8 cellular contexts compared by ENCODE assay signal in the genomic region with DNA sequence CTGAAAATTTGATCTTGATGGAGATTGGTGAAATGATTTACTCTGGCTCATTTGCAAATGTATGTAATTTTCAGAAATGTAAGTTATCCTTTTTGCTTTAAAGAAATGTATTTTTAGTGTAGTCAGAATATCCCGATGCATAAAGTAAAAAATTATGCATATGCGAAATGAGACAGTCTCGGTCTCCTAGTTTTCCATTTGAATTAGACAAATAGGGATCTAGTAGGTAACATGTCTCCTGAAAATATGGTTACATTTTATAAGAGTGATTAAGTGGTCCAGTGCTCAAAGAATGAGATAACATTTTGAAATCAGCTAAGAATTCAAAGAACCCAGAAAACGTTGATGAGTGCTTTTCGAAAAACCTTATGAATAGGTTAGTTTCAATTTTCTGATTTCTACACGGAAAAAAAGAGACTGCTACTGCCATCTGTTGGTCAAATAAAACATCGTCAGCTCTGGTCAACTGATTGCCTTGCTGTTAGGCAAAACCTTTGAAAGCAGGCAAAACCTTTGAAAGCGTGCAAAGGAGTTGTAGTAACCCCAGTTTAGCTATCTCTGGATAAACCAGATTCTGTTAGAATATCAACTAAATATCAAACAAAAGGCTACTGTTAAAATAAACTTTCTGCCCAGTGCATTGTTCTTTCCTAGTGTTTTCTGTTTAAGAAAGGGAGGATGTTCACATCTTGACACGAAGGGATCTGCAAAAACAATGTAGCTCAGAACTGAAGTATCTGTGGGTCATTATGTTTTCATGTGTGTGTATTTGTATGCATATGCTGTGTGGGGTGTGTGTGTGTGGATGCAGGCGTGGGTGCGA. TPM values are rescaled to one million over a fixed set of nuclear protein-coding genes. Genes with fewer than 3 reads are reported as not detected.
DNase-seq lines count a peak whose midpoint lies in the region; ATAC-seq and TF ChIP-seq lines count a peak whose summit lies in the region.

No MANE protein-coding gene starts in this region.

- peaks cover 9% of the 10 kb centered on the region; the same call in 1 of the 2 replicates for H3K9me3 ChIP-seq in PC-3 (ENCODE audit: low read length)
- no peaks in the 10 kb centered on the region for H3K9me3 ChIP-seq in subcutaneous abdominal adipose tissue (ENCODE audit: control insufficient read depth in 5 of 5, low read length in 5 of 5)

- BruUV-seq in PC-3 (replicated peaks; lab: Mats Ljungman, UMichigan) (no TSS peak), MCF 10A (replicated peaks; lab: Mats Ljungman, UMichigan) (no TSS peak)

- TF ChIP-seq CTCF in PC-3 (conservative IDR thresholded peaks at IDR 0.05; ENCODE audit: low read depth, low read length) (peak; percentile 86), MCF 10A (IDR thresholded peaks at IDR 0.05; ENCODE audit: unreplicated experiment) (peak; percentile 48)

- intact Hi-C loops in PC-3 (cut with micrococcal nuclease) (loop anchor here (1.0 to 5.0 kb wide), 11 partner anchors 47 to 835 kb away; partner anchors contain the start of genes CHMP2B and VGLL3), MCF 10A (cut with micrococcal nuclease) (loop anchor here (1.0 to 5.0 kb wide), 3 partner anchors 85 to 394 kb away; no protein-coding TSS in a partner anchor)

- ATAC-seq in GM21367 (IDR thresholded peaks at IDR 0.05; ENCODE audit: unreplicated experiment): peak; percentile 90
- ATAC-seq in HG03565 (IDR thresholded peaks at IDR 0.05; ENCODE audit: unreplicated experiment): peak; percentile 91
- ATAC-seq in PC-3: peak; percentile 81
- peak; percentile 95 for ATAC-seq in left lobe of liver

- H3K4me2 ChIP-seq in PC-3 (ENCODE audit: low read length): peak overlapping the region; percentile 84

- H3K27ac ChIP-seq in PC-3 (ENCODE audit: low read length): no peak overlapping the region
- H3K27ac ChIP-seq in subcutaneous abdominal adipose tissue (ENCODE audit: low read depth, low read length): no peak overlapping the region

- peak overlapping the region; percentile 81 for H2AFZ ChIP-seq in PC-3 (ENCODE audit: low read length)

- H3K4me1 Mint-ChIP-seq in MCF 10A (ENCODE audit: insufficient read depth, unreplicated experiment): no peaks in the 10 kb centered on the region

- no peaks in the 10 kb centered on the region for H3K9me2 ChIP-seq in PC-3 (replicated peaks; ENCODE audit: low read length)

- no peaks in the 10 kb centered on the region for H3K27me3 Mint-ChIP-seq in MCF 10A (ENCODE audit: insufficient read depth, unreplicated experiment)

- H3K27ac Mint-ChIP-seq in MCF 10A (ENCODE audit: low read depth, unreplicated experiment): peak overlapping the region; percentile 3

- no peaks in the 10 kb centered on the region for H3K4me1 ChIP-seq in PC-3 (ENCODE audit: insufficient read depth, low read length)
- peaks cover 0 to 5% (median 0%) of the 10 kb centered on the region in 5 donors for H3K4me1 ChIP-seq in subcutaneous abdominal adipose tissue (ENCODE audit: control insufficient read depth in 5 of 5, insufficient read depth in 5 of 5, low read length in 5 of 5)

- no peaks in the 10 kb centered on the region for H3K9me3 Mint-ChIP-seq in MCF 10A (ENCODE audit: unreplicated experiment)

- H3K79me2 ChIP-seq in PC-3 (ENCODE audit: low read length): no peaks in the 10 kb centered on the region

- H3K27me3 ChIP-seq in PC-3 (ENCODE audit: low read length) (no peaks in the 10 kb centered on the region), subcutaneous abdominal adipose tissue (ENCODE audit: control insufficient read depth in 5 of 5, insufficient read depth in 4 of 5, low read length in 5 of 5) (no peaks in the 10 kb centered on the region)

- peak overlapping the region; percentile 75 for H3K4me3 Mint-ChIP-seq in MCF 10A (ENCODE audit: unreplicated experiment)

- H4K20me1 ChIP-seq in PC-3 (ENCODE audit: low read length): no peaks in the 10 kb centered on the region

- no peaks in the 10 kb centered on the region for H3F3A ChIP-seq in PC-3 (ENCODE audit: low read length, unreplicated experiment)

- H3K9ac ChIP-seq in PC-3 (ENCODE audit: low read length): peak overlapping the region; percentile 46
- H3K9ac ChIP-seq in subcutaneous abdominal adipose tissue (ENCODE audit: low read length in 5 of 5): peak overlapping the region in 1 of 5 donors; percentile 59

- peak overlapping the region; percentile 67 for H3K4me3 ChIP-seq in PC-3 (ENCODE audit: low read length)
- H3K4me3 ChIP-seq in subcutaneous abdominal adipose tissue (ENCODE audit: low read depth in 1 of 5, low read length in 5 of 5): peak overlapping the region; percentile 45 to 75 (median 62)

- CTCF ChIA-PET in PC-3 (lab: Charles Lee) (interaction anchor here (0.5 to 1.3 kb wide), 4 partner anchors 84 to 837 kb away, joined by 3 to 9 read pairs (median 4); no protein-coding TSS in a partner anchor), MCF 10A (lab: Yijun Ruan, JAX) (interaction anchor here (0.6 to 1.7 kb wide), 45 partner anchors 8 to 468 kb away, joined by 3 to 22 read pairs (median 4); no protein-coding TSS in a partner anchor)

- POLR2A ChIA-PET in PC-3 (lab: Charles Lee; ENCODE audit: unreplicated experiment) (interaction anchor here (0.9 kb wide), 1 partner anchor 59 kb away, joined by 3 read pairs; the partner anchor contains the start of gene CHMP2B), MCF 10A (lab: Yijun Ruan, JAX) (interaction anchor here (0.7 to 1.5 kb wide), 2 partner anchors 24 to 374 kb away, joined by 3 to 4 read pairs; no protein-coding TSS in a partner anchor)

- no peaks in the 10 kb centered on the region for H3K36me3 Mint-ChIP-seq in MCF 10A (ENCODE audit: insufficient read depth, unreplicated experiment)

- peaks cover 7% of the 10 kb centered on the region; the same call in 1 of the 2 replicates for H3K36me3 ChIP-seq in PC-3 (ENCODE audit: low read depth, low read length)
- H3K36me3 ChIP-seq in subcutaneous abdominal adipose tissue (ENCODE audit: control insufficient read depth in 5 of 5, insufficient read depth in 5 of 5, low read length in 5 of 5): no peaks in the 10 kb centered on the region

- DNase-seq in activated CD4-positive, alpha-beta T cell treated with anti-CD3 and anti-CD28 coated beads for 24 hours (ENCODE audit: low read depth in 2 of 2): peak; percentile 5 to 20
- DNase-seq in activated CD4-positive, alpha-beta T cell treated with anti-CD3 and anti-CD28 coated beads for 1 hour: no peak
- DNase-seq in PC-3 (peak; percentile 84), MCF 10A (ENCODE audit: unreplicated experiment) (peak; percentile 70), left lobe of liver (ENCODE audit: low spot score) (no peak)

RNA-seq across cellular contexts. Expression of gene CHMP2B, which starts 59.3 kb away (rescaled TPM):
- 40.1 and 49.4 TPM in 2 replicates for total RNA-seq in PC-3 (2014; rRNA removed)
- 45.5 and 62.2 TPM in 2 replicates for total RNA-seq in MCF 10A (2022)
- total RNA-seq in left lobe of liver: 18.1 TPM

Comparison
In these comparisons a context has a peak if more than half of its experiments do, and no peak if none do; other contexts are left out.
1. DNase-seq: peak in activated CD4-positive, alpha-beta T cell treated with anti-CD3 and anti-CD28 coated beads for 24 hours (2 of 2), PC-3 (single experiment) and MCF 10A (single experiment); none in activated CD4-positive, alpha-beta T cell treated with anti-CD3 and anti-CD28 coated beads for 1 hour (single experiment) and left lobe of liver (single experiment).
2. Peak in every context shown above with its lines, with median percentiles within 50 percentile points of each other: ATAC-seq.